8 cellular contexts compared by ENCODE assay signal in the genomic region with DNA sequence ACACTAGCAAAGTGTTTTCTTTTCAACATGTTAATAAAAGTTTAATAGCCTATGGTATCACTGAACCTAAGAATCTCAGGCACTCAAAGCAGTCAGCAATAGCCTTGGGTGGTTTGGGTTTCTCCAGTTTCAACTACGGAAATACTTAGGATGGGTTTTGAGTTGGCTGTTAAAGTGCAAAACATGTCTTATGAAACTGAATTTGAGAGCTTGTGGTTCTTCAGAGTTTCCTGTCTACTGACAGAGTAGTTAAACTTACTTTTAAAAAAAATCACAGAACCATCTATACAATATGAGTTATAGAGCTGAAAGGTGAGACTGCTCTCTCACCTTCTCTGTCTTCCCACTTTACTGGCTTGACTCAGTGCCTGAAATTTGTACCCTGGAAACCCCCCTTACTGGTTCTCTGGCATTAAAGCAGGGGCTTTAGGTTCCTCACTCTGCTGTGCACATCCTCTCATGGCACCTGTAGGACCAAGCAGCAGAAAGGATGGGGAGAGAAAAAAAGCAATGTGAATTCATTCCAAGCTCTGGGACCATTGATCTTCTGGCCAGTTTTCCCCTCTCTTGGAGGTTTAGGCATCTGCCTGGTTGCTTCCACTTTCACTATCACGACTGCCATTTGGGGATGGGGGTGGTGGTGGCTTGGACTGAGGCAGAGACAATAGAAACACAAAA. TPM values are rescaled to one million over a fixed set of nuclear protein-coding genes. Genes with fewer than 3 reads are reported as not detected.
DNase-seq lines count a peak whose midpoint lies in the region; ATAC-seq and TF ChIP-seq lines count a peak whose summit lies in the region.

No MANE protein-coding gene starts in this region.

- H3K36me3 ChIP-seq in DND-41 (ENCODE audit: insufficient read depth, low read length) (no peaks in the 10 kb centered on the region), A673 (ENCODE audit: insufficient read depth, low read length, poor library complexity, severe bottlenecking) (no peaks in the 10 kb centered on the region)

- peak overlapping the region; percentile 61 for H3K4me3 Mint-ChIP-seq in activated naive CD4-positive, alpha-beta T cell treated with anti-CD3 and anti-CD28 coated beads for 36 hours

- ATAC-seq in DND-41 (ENCODE audit: insufficient read depth, low read depth) (peak; percentile 90), GM19438 (IDR thresholded peaks at IDR 0.05; ENCODE audit: low read depth, unreplicated experiment) (peak; percentile 98), HG03439 (IDR thresholded peaks at IDR 0.05; ENCODE audit: unreplicated experiment) (peak; percentile 98)

- intact Hi-C loops in activated naive CD4-positive, alpha-beta T cell treated with anti-CD3 and anti-CD28 coated beads for 36 hours (cut with micrococcal nuclease), result loop anchor here (1.0 to 10.0 kb wide), 12 partner anchors 12 to 973 kb away; a partner anchor contains a TSS
- intact Hi-C loops in A673 (cut with micrococcal nuclease; ENCODE audit: unreplicated experiment), result no loop called here

- peak overlapping the region in 1 of 2 experiments; percentile 49; a peak in 2 of 4 replicates for H3K4me3 ChIP-seq in DND-41 (ENCODE audit: low read depth in 1 of 2, low read length in 2 of 2)
- H3K4me3 ChIP-seq in A673 (ENCODE audit: low read depth, low read length, poor library complexity, severe bottlenecking), result no peak overlapping the region

- no peaks in the 10 kb centered on the region for H3K27me3 ChIP-seq in DND-41 (ENCODE audit: insufficient read depth, low read length, poor library complexity)
- no peaks in the 10 kb centered on the region for H3K27me3 ChIP-seq in A673 (replicated peaks; ENCODE audit: insufficient read depth, low read depth, low read length, poor library complexity)

- no TSS peak for BruUV-seq in A673 (replicated peaks; lab: Mats Ljungman, UMichigan)

- H3K4me1 ChIP-seq in DND-41 (ENCODE audit: insufficient read depth, low read length), result peaks cover 26% of the 10 kb centered on the region
- H3K4me1 ChIP-seq in A673 (ENCODE audit: insufficient read depth, low read length, poor library complexity, severe bottlenecking), result no peaks in the 10 kb centered on the region

- H3K4me2 ChIP-seq in DND-41 (ENCODE audit: insufficient read depth, low read length), result peak overlapping the region; percentile 66

- H3K27ac ChIP-seq in DND-41 (ENCODE audit: low read length) (peak overlapping the region; percentile 82), A673 (ENCODE audit: low read depth, low read length, poor library complexity, severe bottlenecking) (no peak overlapping the region)

- H3K4me1 Mint-ChIP-seq in activated naive CD4-positive, alpha-beta T cell treated with anti-CD3 and anti-CD28 coated beads for 36 hours (ENCODE audit: low read depth), result peaks cover 32% of the 10 kb centered on the region

- peak overlapping the region; percentile 52 for H3K9ac ChIP-seq in DND-41 (ENCODE audit: low read depth, low read length)

- peak overlapping the region; percentile 61 for H2AFZ ChIP-seq in DND-41 (ENCODE audit: low read depth, low read length)

- H3K9me3 Mint-ChIP-seq in activated naive CD4-positive, alpha-beta T cell treated with anti-CD3 and anti-CD28 coated beads for 36 hours, result peaks cover 15% of the 10 kb centered on the region

- CTCF ChIA-PET in activated naive CD4-positive, alpha-beta T cell treated with anti-CD3 and anti-CD28 coated beads for 36 hours (lab: Charles Lee), result interaction anchor here (0.7 to 1.7 kb wide), 9 partner anchors 9 to 520 kb away, joined by 3 to 9 read pairs (median 3); a partner anchor contains a TSS
- CTCF ChIA-PET in A673 (lab: Charles Lee), result no interaction called here

- TF ChIP-seq CTCF in DND-41 (IDR thresholded peaks at IDR 0.05; ENCODE audit: borderline replicate concordance, extremely low read depth, low read length, poor library complexity, severe bottlenecking), result no peak
- no peak for TF ChIP-seq CTCF in A673 (conservative IDR thresholded peaks at IDR 0.05; ENCODE audit: low read depth, low read length)

- H3K9me3 ChIP-seq in DND-41 (ENCODE audit: insufficient read depth, low read length, severe bottlenecking), result peaks cover 13% of the 10 kb centered on the region
- no peaks in the 10 kb centered on the region for H3K9me3 ChIP-seq in A673 (ENCODE audit: low read depth, low read length, poor library complexity, severe bottlenecking)

- H3K27me3 Mint-ChIP-seq in activated naive CD4-positive, alpha-beta T cell treated with anti-CD3 and anti-CD28 coated beads for 36 hours (ENCODE audit: low read depth), result no peaks in the 10 kb centered on the region

- POLR2A ChIA-PET in A673 (lab: Charles Lee; ENCODE audit: low non-redundant PET), result no interaction called here

- H4K20me1 ChIP-seq in DND-41 (ENCODE audit: insufficient read depth, low read length), result no peaks in the 10 kb centered on the region

- H3K27ac Mint-ChIP-seq in activated naive CD4-positive, alpha-beta T cell treated with anti-CD3 and anti-CD28 coated beads for 36 hours, result peak overlapping the region; percentile 87

- H3K36me3 Mint-ChIP-seq in activated naive CD4-positive, alpha-beta T cell treated with anti-CD3 and anti-CD28 coated beads for 36 hours (ENCODE audit: low read depth), result peaks cover 19% of the 10 kb centered on the region

- H3K79me2 ChIP-seq in DND-41 (ENCODE audit: insufficient read depth, low read length), result no peaks in the 10 kb centered on the region

- peak; percentile 53 for DNase-seq in DND-41
- peak; percentile 71 for DNase-seq in activated naive CD4-positive, alpha-beta T cell treated with anti-CD3 and anti-CD28 coated beads for 36 hours
- DNase-seq in stimulated activated CD4-positive, alpha-beta T cell treated with anti-CD3 and anti-CD28 coated beads, TNF-alpha, amount 100 ng/mL, for 48 hours (ENCODE audit: low read depth in 3 of 3), result peak in 2 of 3 donors; percentile 9 to 17
- no peak for DNase-seq in NCI-H82 treated with DMSO at 0.1 percent for 48 hours (lab: John Stamatoyannopoulos, UW; ENCODE audit: unreplicated experiment)
- DNase-seq in A673 (ENCODE audit: low spot score), result no peak
- no peak for DNase-seq in kidney tubule cell (ENCODE audit: low spot score)

RNA-seq across cellular contexts. Expression of a gene that starts 18.1 kb away (rescaled TPM):
- total RNA-seq in activated naive CD4-positive, alpha-beta T cell treated with anti-CD3 and anti-CD28 coated beads for 36 hours, result 1 to 10 TPM; 2.6 to 4.6 TPM
- total RNA-seq in A673 (2021), result not detected in 2 replicates

Comparison
In these comparisons a context has a peak if more than half of its experiments do, and no peak if none do; other contexts are left out.
1. DNase-seq: peak in DND-41 (single experiment), activated naive CD4-positive, alpha-beta T cell treated with anti-CD3 and anti-CD28 coated beads for 36 hours (single experiment) and stimulated activated CD4-positive, alpha-beta T cell treated with anti-CD3 and anti-CD28 coated beads, TNF-alpha, amount 100 ng/mL, for 48 hours (2 of 3); none in NCI-H82 treated with DMSO at 0.1 percent for 48 hours (single experiment), A673 (single experiment) and kidney tubule cell (single experiment).
2. Peak in every context shown above with its lines, with median percentiles within 50 percentile points of each other: ATAC-seq.